Comparison of ENCODE assay signal across 11 cellular contexts in genomic region chr17:76537288-76537577, GRCh38. TPM values are rescaled to one million over a fixed set of nuclear protein-coding genes. Genes with fewer than 3 reads are reported as not detected.
DNase-seq lines count a peak whose midpoint lies in the region; ATAC-seq lines count a peak whose summit lies in the region.
"Had no signal": no experiment of that assay in that cellular context is flagged by ENCODE, and none has a peak within 500 bp of the region (broad histone marks: within the 10 kb centered on the region; RNA-seq: fewer than 3 reads in every experiment).

No MANE protein-coding gene starts in this region.

- no peaks in the 10 kb centered on the region for H4K20me1 ChIP-seq in GM23248 (ENCODE audit: insufficient read depth)

- H3K36me3 ChIP-seq in GM23248 (ENCODE audit: low read depth), result no peaks in the 10 kb centered on the region

- H3K9me3 ChIP-seq in GM23248 (ENCODE audit: low read depth), result no peaks in the 10 kb centered on the region

- H3K9me3 Mint-ChIP-seq in stimulated activated memory B cell treated with anti-CD40 and anti-IgM and Interleukin-4, amounts not matched to agents 10 μg/mL and 1 μg/mL and 100 μg/mL, for 72 hours, result no peaks in the 10 kb centered on the region
- H3K9me3 Mint-ChIP-seq: activated naive CD8-positive, alpha-beta T cell treated with anti-CD3 and anti-CD28 coated beads, Interleukin-2, amount 10 ng/mL, durations not matched to agents 7 days and 5 days; T-helper 2 cell treated with Interferon-gamma antibody and Interleukin-4, amounts not matched to agents 5 μg/mL and 100 μg/mL, for 36 hours had no signal

- peak overlapping the region; percentile 65 for H3K4me3 ChIP-seq in GM23248

- H3K27me3 Mint-ChIP-seq in stimulated activated memory B cell treated with anti-CD40 and anti-IgM and Interleukin-4, amounts not matched to agents 10 μg/mL and 1 μg/mL and 100 μg/mL, for 72 hours, result peaks cover 43% of the 10 kb centered on the region

- peak overlapping the region; percentile 36 for H3K4me3 Mint-ChIP-seq in stimulated activated memory B cell treated with anti-CD40 and anti-IgM and Interleukin-4, amounts not matched to agents 10 μg/mL and 1 μg/mL and 100 μg/mL, for 72 hours
- H3K4me3 Mint-ChIP-seq: activated naive CD8-positive, alpha-beta T cell treated with anti-CD3 and anti-CD28 coated beads, Interleukin-2, amount 10 ng/mL, durations not matched to agents 7 days and 5 days; T-helper 2 cell treated with Interferon-gamma antibody and Interleukin-4, amounts not matched to agents 5 μg/mL and 100 μg/mL, for 36 hours had no signal

- H3K4me2 ChIP-seq in GM23248 (ENCODE audit: unreplicated experiment), result peak overlapping the region; percentile 44

- peaks cover 35% of the 10 kb centered on the region for H3K4me1 Mint-ChIP-seq in stimulated activated memory B cell treated with anti-CD40 and anti-IgM and Interleukin-4, amounts not matched to agents 10 μg/mL and 1 μg/mL and 100 μg/mL, for 72 hours

- H3K27ac ChIP-seq in GM23248, result no peak overlapping the region

- H3K9me2 ChIP-seq in GM23248 (ENCODE audit: insufficient read depth), result no peaks in the 10 kb centered on the region

- in situ Hi-C loops in GM23248 (cut with MboI), result no loop called here

- peak overlapping the region; percentile 51 for H3K9ac ChIP-seq in GM23248

- H3K36me3 Mint-ChIP-seq in stimulated activated memory B cell treated with anti-CD40 and anti-IgM and Interleukin-4, amounts not matched to agents 10 μg/mL and 1 μg/mL and 100 μg/mL, for 72 hours, result no peaks in the 10 kb centered on the region
- H3K36me3 Mint-ChIP-seq: activated naive CD8-positive, alpha-beta T cell treated with anti-CD3 and anti-CD28 coated beads, Interleukin-2, amount 10 ng/mL, durations not matched to agents 7 days and 5 days had no signal

- 0 out of 2 replicates have a peak, but pooled peaks cover 3% of the 10 kb centered on the region for H3K4me1 ChIP-seq in GM23248 (ENCODE audit: insufficient read depth)

- DNase-seq in GM23248 (peak; percentile 80), cerebellum (ENCODE audit: low spot score) (peak; percentile 60), iris pigment epithelial cell (ENCODE audit: low read depth) (peak; percentile 57), retina (no peak)
- DNase-seq in stimulated activated CD8-positive, alpha-beta memory T cell treated with anti-CD3 and anti-CD28 coated beads, Interleukin-4, amount 100 ng/mL, for 48 hours, result no peak
- DNase-seq: activated naive CD8-positive, alpha-beta T cell treated with anti-CD3 and anti-CD28 coated beads, Interleukin-2, amount 10 ng/mL, durations not matched to agents 7 days and 5 days; NCI-H1105 treated with DMSO at 0.1 percent for 48 hours had no signal

- H3K27me3 ChIP-seq in GM23248 (replicated peaks; ENCODE audit: insufficient read depth), result no peaks in the 10 kb centered on the region

- peak overlapping the region; percentile 52; the same call in 1 of the 2 replicates for H2AFZ ChIP-seq in GM23248

- H3F3A ChIP-seq in GM23248 (ENCODE audit: insufficient read depth), result no peaks in the 10 kb centered on the region

- 4 to 10% methylated on average over 9 to 25 of the region's 26 CpGs for WGBS in GM23248 (ENCODE audit: low coverage in 1 of 2, low lambda C conversion rate in 2 of 2, missing lambda C conversion rate in 2 of 2), 2 experiments

- no peaks in the 10 kb centered on the region for H3K79me2 ChIP-seq in GM23248 (ENCODE audit: insufficient read depth)

- no peak overlapping the region for H3K27ac Mint-ChIP-seq in stimulated activated memory B cell treated with anti-CD40 and anti-IgM and Interleukin-4, amounts not matched to agents 10 μg/mL and 1 μg/mL and 100 μg/mL, for 72 hours
- H3K27ac Mint-ChIP-seq: activated naive CD8-positive, alpha-beta T cell treated with anti-CD3 and anti-CD28 coated beads, Interleukin-2, amount 10 ng/mL, durations not matched to agents 7 days and 5 days; T-helper 2 cell treated with Interferon-gamma antibody and Interleukin-4, amounts not matched to agents 5 μg/mL and 100 μg/mL, for 36 hours had no signal

- peak; percentile 51 for ATAC-seq in stimulated activated memory B cell treated with anti-CD40 and anti-IgM and Interleukin-4, amounts not matched to agents 10 μg/mL and 1 μg/mL and 100 μg/mL, for 72 hours
- ATAC-seq in GM18858 (IDR thresholded peaks at IDR 0.05; ENCODE audit: unreplicated experiment) (no peak), GM21737 (IDR thresholded peaks at IDR 0.05; ENCODE audit: unreplicated experiment) (no peak)

RNA-seq across cellular contexts. Expression of gene CYGB, which starts 0.3 kb away (rescaled TPM):
- total RNA-seq in GM23248 (2014; rRNA removed; shearing (Covaris generic)), result 6.3 and 8.3 TPM in 2 replicates
- 1.1 and 1.6 TPM in 2 replicates for polyA plus RNA-seq in GM23248 (2016; fragmentation: Nextera tagmentation; extraction: Ambion mirVana)
- 5.6 TPM for total RNA-seq in cerebellum

RNA-seq across cellular contexts. Expression of gene PRCD, which starts 2.6 kb away (rescaled TPM):
- 1.5 and 3.4 TPM in 2 replicates for total RNA-seq in GM23248 (2014; rRNA removed; shearing (Covaris generic))
- polyA plus RNA-seq in GM23248 (2016; fragmentation: Nextera tagmentation; extraction: Ambion mirVana), result 0.43 and 0.93 TPM in 2 replicates
- total RNA-seq in cerebellum, result 5.7 TPM

RNA-seq across cellular contexts. Expression of gene RHBDF2, which starts 36.0 kb away (rescaled TPM):
- total RNA-seq in GM23248 (2014; rRNA removed; shearing (Covaris generic)), result 8.9 and 10.0 TPM in 2 replicates
- 12.7 and 12.9 TPM in 2 replicates for polyA plus RNA-seq in GM23248 (2016; fragmentation: Nextera tagmentation; extraction: Ambion mirVana)
- total RNA-seq in cerebellum, result 2.4 TPM

RNA-seq across cellular contexts. Expression of gene ST6GALNAC2, which starts 48.4 kb away (rescaled TPM):
- total RNA-seq in GM23248 (2014; rRNA removed; shearing (Covaris generic)), result 0.65 and 1.4 TPM in 2 replicates
- polyA plus RNA-seq in GM23248 (2016; fragmentation: Nextera tagmentation; extraction: Ambion mirVana), result 0.96 and 1.0 TPM in 2 replicates
- 0.54 TPM for total RNA-seq in cerebellum

Comparison
In these comparisons a context has a peak if more than half of its experiments do, and no peak if none do; other contexts are left out.
1. DNase-seq: peak in GM23248 (single experiment), cerebellum (single experiment) and iris pigment epithelial cell (single experiment); none in stimulated activated CD8-positive, alpha-beta memory T cell treated with anti-CD3 and anti-CD28 coated beads, Interleukin-4, amount 100 ng/mL, for 48 hours (single experiment) and retina (single experiment).